Comparison of ENCODE assay signal across 13 cellular contexts in genomic region chr6:79601020-79601609, GRCh38. TPM values are rescaled to one million over a fixed set of nuclear protein-coding genes. Genes with fewer than 3 reads are reported as not detected.
DNase-seq lines count a peak whose midpoint lies in the region; ATAC-seq and TF ChIP-seq lines count a peak whose summit lies in the region.
"Had no signal": no experiment of that assay in that cellular context is flagged by ENCODE, and none has a peak within 500 bp of the region (broad histone marks: within the 10 kb centered on the region; RNA-seq: fewer than 3 reads in every experiment).

No MANE protein-coding gene starts in this region.

- DNase-seq in HCT116 (ENCODE audit: low read depth, low spot score) (no peak), amniotic stem cell (lab: John Stamatoyannopoulos, UW) (peak; percentile 56), fibroblast of the conjunctiva (ENCODE audit: low read depth) (peak; percentile 12), left ventricle myocardium superior (no peak), suprapubic skin (ENCODE audit: low spot score in 2 of 2) (no peak)
- no peak for DNase-seq in activated T-cell treated with anti-CD3 and anti-CD28 coated beads, Interleukin-2, amount 50 U/mL, for 48 hours
- DNase-seq: activated T-cell treated with anti-CD3 and anti-CD28 coated beads, Interleukin-2, amount 50 U/mL, for 72 hours; KG1; left cardiac atrium; NCI-H524; T-helper 17 cell had no signal

- no peaks in the 10 kb centered on the region for H3K27me3 ChIP-seq in HCT116 (ENCODE audit: insufficient read depth, low read length)
- no peaks in the 10 kb centered on the region for H3K27me3 ChIP-seq in skeletal muscle satellite cell (ENCODE audit: control insufficient read depth, insufficient read depth, low read length)
- H3K27me3 ChIP-seq in suprapubic skin: no peaks in the 10 kb centered on the region

- no peaks in the 10 kb centered on the region for H3K9me2 ChIP-seq in HCT116 (ENCODE audit: insufficient read depth)

- H3K9ac ChIP-seq in HCT116 (ENCODE audit: low read length) (no peak overlapping the region), skeletal muscle satellite cell (ENCODE audit: low read depth, low read length) (no peak overlapping the region)

- H3K9me3 ChIP-seq in HCT116 (ENCODE audit: control insufficient read depth in 1 of 2, insufficient read depth in 1 of 2, low read depth in 1 of 2, low read length in 2 of 2): no peaks in the 10 kb centered on the region
- H3K9me3 ChIP-seq in skeletal muscle satellite cell (replicated peaks; ENCODE audit: low read length): no peaks in the 10 kb centered on the region
- no peaks in the 10 kb centered on the region for H3K9me3 ChIP-seq in suprapubic skin

- TF ChIP-seq CTCF in HCT116 (IDR thresholded peaks at IDR 0.05 in 2 of 3, conservative IDR thresholded peaks at IDR 0.05 in 1 of 3; ENCODE audit: borderline replicate concordance in 1 of 3, insufficient read depth in 1 of 3, low read depth in 2 of 3, low read length in 2 of 3) (no peak), suprapubic skin (IDR thresholded peaks at IDR 0.05) (no peak)

- H3K4me1 ChIP-seq in HCT116 (ENCODE audit: control insufficient read depth in 1 of 2, insufficient read depth in 2 of 2, low read length in 2 of 2) (peaks cover 10 to 23% of the 10 kb centered on the region in 2 experiments; a peak in 3 of 4 replicates), skeletal muscle satellite cell (ENCODE audit: control insufficient read depth, insufficient read depth, low read length) (peaks cover 29% of the 10 kb centered on the region), suprapubic skin (no peaks in the 10 kb centered on the region)

- no peak for TF ChIP-seq POLR2A in HCT116 (IDR thresholded peaks at IDR 0.05; ENCODE audit: borderline replicate concordance, extremely low read depth, insufficient read depth, insufficient read length)
- no peak for TF ChIP-seq POLR2A in suprapubic skin (IDR thresholded peaks at IDR 0.05)

- RAD21 ChIA-PET in HCT116 (lab: Charles Lee; ENCODE audit: low non-redundant PET in 1 of 2, low total read pairs in 2 of 2, uncharacterized antibody in 2 of 2, unreplicated experiment in 2 of 2): no interaction called here

- no TSS peak for BruUV-seq in HCT116 (replicated peaks; lab: Mats Ljungman, UMichigan)

- intact Hi-C loops in HCT116 (cut with micrococcal nuclease): no loop called here
- intact Hi-C loops in left ventricle myocardium superior (cut with micrococcal nuclease): no loop called here

- WGBS in suprapubic skin: 75% methylated on average over 3 of the region's 3 CpGs

- ATAC-seq in HCT116: peak; percentile 25; the same call in 1 of the 2 replicates
- no peak for ATAC-seq in GM21423 (IDR thresholded peaks at IDR 0.05; ENCODE audit: unreplicated experiment)
- no peak for ATAC-seq in left ventricle myocardium superior
- ATAC-seq: activated T-cell treated with anti-CD3 and anti-CD28 coated beads, Interleukin-2, amount 50 U/mL, for 72 hours; T-helper 17 cell had no signal

- H3K4me3 ChIP-seq in HCT116 (replicated peaks in 1 of 2; ENCODE audit: low read depth in 1 of 2, low read length in 2 of 2) (no peak overlapping the region), skeletal muscle satellite cell (ENCODE audit: low read length) (no peak overlapping the region), suprapubic skin (no peak overlapping the region)

- TF ChIP-seq RAD21 in HCT116 (IDR thresholded peaks at IDR 0.05; ENCODE audit: low read depth): 0 out of 2 replicates have a peak, but pooled peaks have one; percentile 8

- POLR2A ChIA-PET in HCT116 (lab: Charles Lee): no interaction called here

- H3K79me2 ChIP-seq in HCT116 (ENCODE audit: insufficient read depth, low read length): no peaks in the 10 kb centered on the region

- no peaks in the 10 kb centered on the region for H4K20me1 ChIP-seq in HCT116 (ENCODE audit: insufficient read depth)

- CTCF ChIA-PET in HCT116 (lab: Charles Lee): no interaction called here

- H3K36me3 ChIP-seq in HCT116 (ENCODE audit: control insufficient read depth in 1 of 2, insufficient read depth in 2 of 2, low read length in 2 of 2) (no peaks in the 10 kb centered on the region), skeletal muscle satellite cell (ENCODE audit: insufficient read depth, low read length) (no peaks in the 10 kb centered on the region), suprapubic skin (no peaks in the 10 kb centered on the region)

- TF ChIP-seq EP300 in suprapubic skin (IDR thresholded peaks at IDR 0.05): no peak

- H3K4me2 ChIP-seq in HCT116 (ENCODE audit: low read length) (peak overlapping the region; percentile 35), skeletal muscle satellite cell (ENCODE audit: low read length) (peak overlapping the region; percentile 51)

- H2AFZ ChIP-seq in HCT116 (ENCODE audit: low read depth, low read length, poor library complexity, severe bottlenecking): no peak overlapping the region

- H3K27ac ChIP-seq in HCT116 (ENCODE audit: low read depth, low read length) (no peak overlapping the region), suprapubic skin (no peak overlapping the region)

TF ChIP-seq in HCT116, 20 proteins besides CTCF, POLR2A, EP300 and RAD21:
- TF ChIP-seq TCF7L2 (IDR thresholded peaks at IDR 0.05; ENCODE audit: borderline replicate concordance, extremely low read depth, insufficient read depth, insufficient read length) (no peak), SIN3A (IDR thresholded peaks at IDR 0.05; ENCODE audit: low read depth) (peak; percentile 44; the same call in 1 of the 2 replicates), CEBPB (IDR thresholded peaks at IDR 0.05; ENCODE audit: low read depth) (peak; percentile 54; the same call in 1 of the 2 replicates), ZNF274 (IDR thresholded peaks at IDR 0.05; ENCODE audit: low read depth, low read length) (no peak), YY1 (IDR thresholded peaks at IDR 0.05; ENCODE audit: extremely low read depth, insufficient replicate concordance, low read depth, low read length) (no peak), ZFX (IDR thresholded peaks at IDR 0.05) (no peak), REST (IDR thresholded peaks at IDR 0.05; ENCODE audit: low read depth) (no peak), MAX (IDR thresholded peaks at IDR 0.05) (0 out of 2 replicates have a peak, but pooled peaks have one; percentile 21), EZH2phosphoT487 (IDR thresholded peaks at IDR 0.05; ENCODE audit: borderline replicate concordance) (no peak), ZBTB33 (IDR thresholded peaks at IDR 0.05; ENCODE audit: extremely low read depth, insufficient replicate concordance, low read length) (no peak), SP1 (IDR thresholded peaks at IDR 0.05; ENCODE audit: low read depth) (peak; percentile 63), FOSL1 (IDR thresholded peaks at IDR 0.05; ENCODE audit: low read depth) (peak; percentile 70), EZH2 (IDR thresholded peaks at IDR 0.05) (no peak), JUND (IDR thresholded peaks at IDR 0.05) (peak; percentile 67), CBX3 (IDR thresholded peaks at IDR 0.05; ENCODE audit: low read depth) (peak; percentile 73; the same call in 1 of the 2 replicates), POLR2AphosphoS5 (IDR thresholded peaks at IDR 0.05; ENCODE audit: low read depth, low read length) (no peak), SRF (IDR thresholded peaks at IDR 0.05; ENCODE audit: low read depth) (0 out of 2 replicates have a peak, but pooled peaks have one; percentile 32)

RNA-seq across cellular contexts. Expression of gene SH3BGRL2, which starts 30.0 kb away (rescaled TPM):
- total RNA-seq in HCT116 (2021; ENCODE audit: unreplicated experiment) (5.2 TPM), left ventricle myocardium superior (9.0 TPM), suprapubic skin (10 to 100 TPM; 30.5 to 67.1 (median 56.7) TPM)
- polyA plus RNA-seq in HCT116 (2012): 1.4 and 1.5 TPM in 2 replicates
- total RNA-seq in skeletal muscle satellite cell (2012; rRNA removed): 1.3 and 1.5 TPM in 2 replicates

Comparison
In these comparisons a context has a peak if more than half of its experiments do, and no peak if none do; other contexts are left out.
1. DNase-seq: peak in amniotic stem cell (single experiment) and fibroblast of the conjunctiva (single experiment); none in HCT116 (single experiment), left ventricle myocardium superior (single experiment), suprapubic skin (0 of 2) and activated T-cell treated with anti-CD3 and anti-CD28 coated beads, Interleukin-2, amount 50 U/mL, for 48 hours (0 of 2).